1 cellular context compared by ENCODE assay signal in genomic region chr4:2428496-2429213, GRCh38.
TF ChIP-seq lines count a peak whose summit lies in the region.

No MANE protein-coding gene starts in this region.

TF ChIP-seq in H1, 55 proteins besides CTCF, POLR2A, EP300 and RAD21:
- TF ChIP-seq SAP30 (IDR thresholded peaks at IDR 0.05; ENCODE audit: insufficient read depth, insufficient replicate concordance, low read length): no peak
- TF ChIP-seq CREB1 (IDR thresholded peaks at IDR 0.05): no peak
- no peak for TF ChIP-seq SP1 (IDR thresholded peaks at IDR 0.05; ENCODE audit: low read depth, low read length)
- TF ChIP-seq SP2 (IDR thresholded peaks at IDR 0.05; ENCODE audit: low read length): no peak
- TF ChIP-seq KDM5A (IDR thresholded peaks at IDR 0.05; ENCODE audit: low read length): no peak
- no peak for TF ChIP-seq MAFK (IDR thresholded peaks at IDR 0.05; ENCODE audit: low read depth, low read length)
- TF ChIP-seq SRF (IDR thresholded peaks at IDR 0.05; ENCODE audit: low read depth, low read length): no peak
